In genomic region chr18:22346342-22346967, GRCh38 we compare ENCODE assay signal across 8 cellular contexts.
DNase-seq lines count a peak whose midpoint lies in the region; ATAC-seq and TF ChIP-seq lines count a peak whose summit lies in the region.

No MANE protein-coding gene starts in this region.

- H2BK120ac ChIP-seq in H9 (ENCODE audit: low read depth, low read length, poor library complexity, severe bottlenecking), result no peak overlapping the region

- no peak overlapping the region for H2BK5ac ChIP-seq in H9 (ENCODE audit: insufficient read length, low read length)

- H3K36me3 ChIP-seq in left ventricle myocardium inferior (no peaks in the 10 kb centered on the region), SJCRH30 (no peaks in the 10 kb centered on the region)

- H2BK20ac ChIP-seq in H9 (ENCODE audit: low read depth, low read length, poor library complexity, severe bottlenecking), result no peak overlapping the region

- no peak overlapping the region for H4K91ac ChIP-seq in H9 (ENCODE audit: insufficient read length, low read depth, low read length)

- no peak overlapping the region for H4K8ac ChIP-seq in H9 (replicated peaks; ENCODE audit: insufficient read length, low read depth, low read length)

- H3K27ac Mint-ChIP-seq in H9, result peak overlapping the region in 1 of 3 experiments; percentile 15; a peak in 1 of 7 replicates
- H3K27ac Mint-ChIP-seq in activated CD8-positive, alpha-beta T cell treated with anti-CD3 and anti-CD28 coated beads for 36 hours, result peak overlapping the region; percentile 90

- peak overlapping the region; percentile 27 to 72; a peak in 2 of 5 replicates for H3K4me3 Mint-ChIP-seq in H9
- H3K4me3 Mint-ChIP-seq in activated CD8-positive, alpha-beta T cell treated with anti-CD3 and anti-CD28 coated beads for 36 hours, result peak overlapping the region; percentile 78

- H2AK5ac ChIP-seq in H9 (ENCODE audit: insufficient read length, low read length), result no peak overlapping the region

- POLR2A ChIA-PET in activated CD8-positive, alpha-beta T cell treated with anti-CD3 and anti-CD28 coated beads for 36 hours (lab: Charles Lee), result no interaction called here

- H3K27me3 Mint-ChIP-seq in H9 (ENCODE audit: low read depth), result peaks cover 92% of the 10 kb centered on the region
- H3K27me3 Mint-ChIP-seq in activated CD8-positive, alpha-beta T cell treated with anti-CD3 and anti-CD28 coated beads for 36 hours, result peaks cover 23% of the 10 kb centered on the region

- no peak for TF ChIP-seq CTCF in H9 (conservative IDR thresholded peaks at IDR 0.05)
- no peak for TF ChIP-seq CTCF in activated CD8-positive, alpha-beta T cell treated with anti-CD3 and anti-CD28 coated beads for 36 hours (IDR thresholded peaks at IDR 0.05)
- TF ChIP-seq CTCF in left ventricle myocardium inferior (IDR thresholded peaks at IDR 0.05; ENCODE audit: borderline replicate concordance), result no peak

- H3K9me3 Mint-ChIP-seq in H9, result no peaks in the 10 kb centered on the region; a peak in 2 of 5 replicates
- no peaks in the 10 kb centered on the region for H3K9me3 Mint-ChIP-seq in activated CD8-positive, alpha-beta T cell treated with anti-CD3 and anti-CD28 coated beads for 36 hours

- H3K27ac ChIP-seq in H9 (ENCODE audit: insufficient read length, low read depth, low read length), result no peak overlapping the region
- H3K27ac ChIP-seq in left ventricle myocardium inferior (replicated peaks), result peak overlapping the region; percentile 96
- H3K27ac ChIP-seq in SJCRH30, result no peak overlapping the region

- WGBS in H9 (ENCODE audit: extremely low coverage, insufficient read length, low lambda C conversion rate), result no CpG with 5 or more reads among the region's 2 CpGs

- no peaks in the 10 kb centered on the region for H3K79me1 ChIP-seq in H9 (ENCODE audit: insufficient read depth, low read depth, low read length, poor library complexity, severe bottlenecking)

- CTCF ChIA-PET in activated CD8-positive, alpha-beta T cell treated with anti-CD3 and anti-CD28 coated beads for 36 hours (lab: Charles Lee), result no interaction called here

- no peak overlapping the region for H3K9ac ChIP-seq in H9 (ENCODE audit: extremely low read depth, insufficient read length, low read length)

- H4K20me1 ChIP-seq in H9 (ENCODE audit: control insufficient read depth, insufficient read depth, insufficient read length), result no peaks in the 10 kb centered on the region

- H3K4me2 ChIP-seq in H9 (ENCODE audit: insufficient read depth, insufficient read length, low read length), result peak overlapping the region; percentile 51

- H3K9me3 ChIP-seq in H9 (ENCODE audit: control insufficient read depth, low read depth, low read length), result no peaks in the 10 kb centered on the region
- no peaks in the 10 kb centered on the region for H3K9me3 ChIP-seq in left ventricle myocardium inferior (replicated peaks)
- H3K9me3 ChIP-seq in SJCRH30 (replicated peaks), result no peaks in the 10 kb centered on the region

- no peak overlapping the region for H4K5ac ChIP-seq in H9 (ENCODE audit: insufficient read length, low read depth, low read length)

- no peak overlapping the region for H3T11ph ChIP-seq in H9 (ENCODE audit: low read length)

- no peak overlapping the region for H2BK12ac ChIP-seq in H9 (ENCODE audit: insufficient read length, low read depth, low read length)

- no peak overlapping the region for H2AFZ ChIP-seq in H9 (ENCODE audit: low read length)

- H3K27me3 ChIP-seq in H9 (ENCODE audit: insufficient read depth, low read length) (peaks cover 48% of the 10 kb centered on the region), left ventricle myocardium inferior (ENCODE audit: low read depth) (no peaks in the 10 kb centered on the region), SJCRH30 (no peaks in the 10 kb centered on the region)

- no peaks in the 10 kb centered on the region for H3K79me2 ChIP-seq in H9 (ENCODE audit: insufficient read depth, low read length)

- H3K4ac ChIP-seq in H9 (ENCODE audit: low read depth, low read length), result no peak overlapping the region

- no peak overlapping the region for H3K18ac ChIP-seq in H9 (ENCODE audit: insufficient read length, low read depth, low read length)

- no peak for ATAC-seq in activated CD8-positive, alpha-beta T cell treated with anti-CD3 and anti-CD28 coated beads for 36 hours
- ATAC-seq in HG03025 (IDR thresholded peaks at IDR 0.05; ENCODE audit: low FRiP score, unreplicated experiment), result no peak

- DNase-seq in H9 (no peak), left ventricle myocardium inferior (peak; percentile 63), pulmonary artery endothelial cell (ENCODE audit: low read depth, low spot score) (peak; percentile 84), KG1 (lab: John Stamatoyannopoulos, UW) (no peak), SJCRH30 (no peak), anterior cingulate cortex (lab: John Stamatoyannopoulos, UW) (no peak)
- DNase-seq in activated CD8-positive, alpha-beta T cell treated with anti-CD3 and anti-CD28 coated beads for 36 hours, result peak; percentile 46

- H3K4me1 ChIP-seq in H9 (ENCODE audit: insufficient read depth, low read length) (no peaks in the 10 kb centered on the region), left ventricle myocardium inferior (peaks cover 62% of the 10 kb centered on the region), SJCRH30 (no peaks in the 10 kb centered on the region)

- H3K4me3 ChIP-seq in left ventricle myocardium inferior (peak overlapping the region; percentile 70), SJCRH30 (no peak overlapping the region)

- H3K56ac ChIP-seq in H9 (ENCODE audit: insufficient read length, low read depth, low read length), result no peak overlapping the region

- peaks cover 0 to 2% (median 0%) of the 10 kb centered on the region in 3 experiments; a peak in 1 of 7 replicates for H3K36me3 Mint-ChIP-seq in H9 (ENCODE audit: insufficient read depth in 1 of 3, low read depth in 3 of 3)
- no peaks in the 10 kb centered on the region for H3K36me3 Mint-ChIP-seq in activated CD8-positive, alpha-beta T cell treated with anti-CD3 and anti-CD28 coated beads for 36 hours (ENCODE audit: low read depth)

- no peak overlapping the region for H3K23ac ChIP-seq in H9 (ENCODE audit: insufficient read length, low read depth, low read length)

- H3K14ac ChIP-seq in H9 (ENCODE audit: insufficient read depth, low read length), result no peak overlapping the region

- intact Hi-C loops in activated CD8-positive, alpha-beta T cell treated with anti-CD3 and anti-CD28 coated beads for 36 hours (cut with micrococcal nuclease), result loop anchor here (10.0 kb wide), 1 partner anchor 172 kb away; no protein-coding TSS in a partner anchor
- intact Hi-C loops in left ventricle myocardium inferior (cut with micrococcal nuclease), result loop anchor here (10.0 kb wide), 1 partner anchor 162 kb away; no protein-coding TSS in a partner anchor

- H3K23me2 ChIP-seq in H9 (ENCODE audit: insufficient read length, low read depth, low read length, poor library complexity, severe bottlenecking), result peaks cover 8% of the 10 kb centered on the region

- no peak overlapping the region for H2BK15ac ChIP-seq in H9 (ENCODE audit: low read depth, low read length)

- peaks cover 26 to 35% of the 10 kb centered on the region in 2 experiments for H3K4me1 Mint-ChIP-seq in H9
- peaks cover 56% of the 10 kb centered on the region for H3K4me1 Mint-ChIP-seq in activated CD8-positive, alpha-beta T cell treated with anti-CD3 and anti-CD28 coated beads for 36 hours (ENCODE audit: low read depth)

Comparison
In these comparisons a context has a peak if more than half of its experiments do, and no peak if none do; other contexts are left out.
1. DNase-seq: peak in activated CD8-positive, alpha-beta T cell treated with anti-CD3 and anti-CD28 coated beads for 36 hours (single experiment), left ventricle myocardium inferior (single experiment) and pulmonary artery endothelial cell (single experiment); none in H9 (single experiment), KG1 (single experiment), SJCRH30 (0 of 2) and anterior cingulate cortex (0 of 58).